In genomic region chr12:6945613-6946012, GRCh38 we compare ENCODE assay signal across 1 cellular context.
TF ChIP-seq lines count a peak whose summit lies in the region.

No MANE protein-coding gene starts in this region.

TF ChIP-seq in GM23338, 12 proteins besides CTCF, POLR2A, EP300 and RAD21 (continued from another document):
- no peak for TF ChIP-seq REST (IDR thresholded peaks at IDR 0.05; ENCODE audit: unreplicated experiment)
- TF ChIP-seq, protein P1, sequence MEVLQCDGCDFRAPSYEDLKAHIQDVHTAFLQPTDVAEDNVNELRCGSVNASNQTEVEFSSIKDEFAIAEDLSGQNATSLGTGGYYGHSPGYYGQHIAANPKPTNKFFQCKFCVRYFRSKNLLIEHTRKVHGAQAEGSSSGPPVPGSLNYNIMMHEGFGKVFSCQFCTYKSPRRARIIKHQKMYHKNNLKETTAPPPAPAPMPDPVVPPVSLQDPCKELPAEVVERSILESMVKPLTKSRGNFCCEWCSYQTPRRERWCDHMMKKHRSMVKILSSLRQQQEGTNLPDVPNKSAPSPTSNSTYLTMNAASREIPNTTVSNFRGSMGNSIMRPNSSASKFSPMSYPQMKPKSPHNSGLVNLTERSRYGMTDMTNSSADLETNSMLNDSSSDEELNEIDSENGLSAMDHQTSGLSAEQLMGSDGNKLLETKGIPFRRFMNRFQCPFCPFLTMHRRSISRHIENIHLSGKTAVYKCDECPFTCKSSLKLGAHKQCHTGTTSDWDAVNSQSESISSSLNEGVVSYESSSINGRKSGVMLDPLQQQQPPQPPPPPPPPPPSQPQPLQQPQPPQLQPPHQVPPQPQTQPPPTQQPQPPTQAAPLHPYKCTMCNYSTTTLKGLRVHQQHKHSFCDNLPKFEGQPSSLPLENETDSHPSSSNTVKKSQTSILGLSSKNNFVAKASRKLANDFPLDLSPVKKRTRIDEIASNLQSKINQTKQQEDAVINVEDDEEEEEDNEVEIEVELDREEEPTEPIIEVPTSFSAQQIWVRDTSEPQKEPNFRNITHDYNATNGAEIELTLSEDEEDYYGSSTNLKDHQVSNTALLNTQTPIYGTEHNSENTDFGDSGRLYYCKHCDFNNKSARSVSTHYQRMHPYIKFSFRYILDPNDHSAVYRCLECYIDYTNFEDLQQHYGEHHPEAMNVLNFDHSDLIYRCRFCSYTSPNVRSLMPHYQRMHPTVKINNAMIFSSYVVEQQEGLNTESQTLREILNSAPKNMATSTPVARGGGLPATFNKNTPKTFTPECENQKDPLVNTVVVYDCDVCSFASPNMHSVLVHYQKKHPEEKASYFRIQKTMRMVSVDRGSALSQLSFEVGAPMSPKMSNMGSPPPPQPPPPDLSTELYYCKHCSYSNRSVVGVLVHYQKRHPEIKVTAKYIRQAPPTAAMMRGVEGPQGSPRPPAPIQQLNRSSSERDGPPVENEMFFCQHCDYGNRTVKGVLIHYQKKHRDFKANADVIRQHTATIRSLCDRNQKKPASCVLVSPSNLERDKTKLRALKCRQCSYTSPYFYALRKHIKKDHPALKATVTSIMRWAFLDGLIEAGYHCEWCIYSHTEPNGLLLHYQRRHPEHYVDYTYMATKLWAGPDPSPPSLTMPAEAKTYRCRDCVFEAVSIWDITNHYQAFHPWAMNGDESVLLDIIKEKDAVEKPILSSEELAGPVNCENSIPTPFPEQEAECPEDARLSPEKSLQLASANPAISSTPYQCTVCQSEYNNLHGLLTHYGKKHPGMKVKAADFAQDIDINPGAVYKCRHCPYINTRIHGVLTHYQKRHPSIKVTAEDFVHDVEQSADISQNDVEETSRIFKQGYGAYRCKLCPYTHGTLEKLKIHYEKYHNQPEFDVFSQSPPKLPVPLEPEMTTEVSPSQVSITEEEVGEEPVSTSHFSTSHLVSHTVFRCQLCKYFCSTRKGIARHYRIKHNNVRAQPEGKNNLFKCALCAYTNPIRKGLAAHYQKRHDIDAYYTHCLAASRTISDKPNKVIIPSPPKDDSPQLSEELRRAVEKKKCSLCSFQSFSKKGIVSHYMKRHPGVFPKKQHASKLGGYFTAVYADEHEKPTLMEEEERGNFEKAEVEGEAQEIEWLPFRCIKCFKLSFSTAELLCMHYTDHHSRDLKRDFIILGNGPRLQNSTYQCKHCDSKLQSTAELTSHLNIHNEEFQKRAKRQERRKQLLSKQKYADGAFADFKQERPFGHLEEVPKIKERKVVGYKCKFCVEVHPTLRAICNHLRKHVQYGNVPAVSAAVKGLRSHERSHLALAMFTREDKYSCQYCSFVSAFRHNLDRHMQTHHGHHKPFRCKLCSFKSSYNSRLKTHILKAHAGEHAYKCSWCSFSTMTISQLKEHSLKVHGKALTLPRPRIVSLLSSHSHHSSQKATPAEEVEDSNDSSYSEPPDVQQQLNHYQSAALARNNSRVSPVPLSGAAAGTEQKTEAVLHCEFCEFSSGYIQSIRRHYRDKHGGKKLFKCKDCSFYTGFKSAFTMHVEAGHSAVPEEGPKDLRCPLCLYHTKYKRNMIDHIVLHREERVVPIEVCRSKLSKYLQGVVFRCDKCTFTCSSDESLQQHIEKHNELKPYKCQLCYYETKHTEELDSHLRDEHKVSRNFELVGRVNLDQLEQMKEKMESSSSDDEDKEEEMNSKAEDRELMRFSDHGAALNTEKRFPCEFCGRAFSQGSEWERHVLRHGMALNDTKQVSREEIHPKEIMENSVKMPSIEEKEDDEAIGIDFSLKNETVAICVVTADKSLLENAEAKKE (CRISPR knock-in tag; IDR thresholded peaks at IDR 0.05) = no peak
TF ChIP-seq in GM23338: peak in this region for 0.
